ENCODE assay signal across 2 cellular contexts in the genomic region with DNA sequence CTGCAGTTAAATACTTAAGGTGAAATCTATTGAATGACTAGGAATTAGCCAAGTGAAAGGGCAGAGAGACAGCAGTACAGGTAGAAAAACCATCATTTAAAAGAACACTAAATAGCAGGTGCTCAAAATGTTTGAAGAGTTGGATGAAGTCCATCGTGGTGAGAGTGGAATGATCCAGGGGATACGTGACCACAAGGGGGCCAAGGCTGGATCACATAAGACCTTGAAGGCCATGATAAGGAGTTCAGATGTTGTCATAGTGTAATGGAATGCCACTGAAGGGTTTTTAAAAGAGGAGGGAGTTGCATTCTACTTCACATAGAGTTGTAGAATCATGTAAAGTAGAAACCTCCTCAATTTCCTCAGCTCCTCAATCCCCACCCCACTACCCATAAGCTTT.
TF ChIP-seq lines count a peak whose summit lies in the region.

No MANE protein-coding gene starts in this region.

TF ChIP-seq in SK-N-SH, 30 proteins besides CTCF, POLR2A, EP300 and RAD21 (continued from another document):
- TF ChIP-seq, protein P1, sequence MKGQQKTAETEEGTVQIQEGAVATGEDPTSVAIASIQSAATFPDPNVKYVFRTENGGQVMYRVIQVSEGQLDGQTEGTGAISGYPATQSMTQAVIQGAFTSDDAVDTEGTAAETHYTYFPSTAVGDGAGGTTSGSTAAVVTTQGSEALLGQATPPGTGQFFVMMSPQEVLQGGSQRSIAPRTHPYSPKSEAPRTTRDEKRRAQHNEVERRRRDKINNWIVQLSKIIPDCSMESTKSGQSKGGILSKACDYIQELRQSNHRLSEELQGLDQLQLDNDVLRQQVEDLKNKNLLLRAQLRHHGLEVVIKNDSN (IDR thresholded peaks at IDR 0.05; ENCODE audit: borderline replicate concordance, low read depth) = no peak
- TF ChIP-seq, protein P2, sequence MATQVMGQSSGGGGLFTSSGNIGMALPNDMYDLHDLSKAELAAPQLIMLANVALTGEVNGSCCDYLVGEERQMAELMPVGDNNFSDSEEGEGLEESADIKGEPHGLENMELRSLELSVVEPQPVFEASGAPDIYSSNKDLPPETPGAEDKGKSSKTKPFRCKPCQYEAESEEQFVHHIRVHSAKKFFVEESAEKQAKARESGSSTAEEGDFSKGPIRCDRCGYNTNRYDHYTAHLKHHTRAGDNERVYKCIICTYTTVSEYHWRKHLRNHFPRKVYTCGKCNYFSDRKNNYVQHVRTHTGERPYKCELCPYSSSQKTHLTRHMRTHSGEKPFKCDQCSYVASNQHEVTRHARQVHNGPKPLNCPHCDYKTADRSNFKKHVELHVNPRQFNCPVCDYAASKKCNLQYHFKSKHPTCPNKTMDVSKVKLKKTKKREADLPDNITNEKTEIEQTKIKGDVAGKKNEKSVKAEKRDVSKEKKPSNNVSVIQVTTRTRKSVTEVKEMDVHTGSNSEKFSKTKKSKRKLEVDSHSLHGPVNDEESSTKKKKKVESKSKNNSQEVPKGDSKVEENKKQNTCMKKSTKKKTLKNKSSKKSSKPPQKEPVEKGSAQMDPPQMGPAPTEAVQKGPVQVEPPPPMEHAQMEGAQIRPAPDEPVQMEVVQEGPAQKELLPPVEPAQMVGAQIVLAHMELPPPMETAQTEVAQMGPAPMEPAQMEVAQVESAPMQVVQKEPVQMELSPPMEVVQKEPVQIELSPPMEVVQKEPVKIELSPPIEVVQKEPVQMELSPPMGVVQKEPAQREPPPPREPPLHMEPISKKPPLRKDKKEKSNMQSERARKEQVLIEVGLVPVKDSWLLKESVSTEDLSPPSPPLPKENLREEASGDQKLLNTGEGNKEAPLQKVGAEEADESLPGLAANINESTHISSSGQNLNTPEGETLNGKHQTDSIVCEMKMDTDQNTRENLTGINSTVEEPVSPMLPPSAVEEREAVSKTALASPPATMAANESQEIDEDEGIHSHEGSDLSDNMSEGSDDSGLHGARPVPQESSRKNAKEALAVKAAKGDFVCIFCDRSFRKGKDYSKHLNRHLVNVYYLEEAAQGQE (IDR thresholded peaks at IDR 0.05; ENCODE audit: low read depth, low read length) = no peak
- no peak for TF ChIP-seq FOSL2 (IDR thresholded peaks at IDR 0.05; ENCODE audit: borderline replicate concordance, low read depth)
- TF ChIP-seq, protein P3, sequence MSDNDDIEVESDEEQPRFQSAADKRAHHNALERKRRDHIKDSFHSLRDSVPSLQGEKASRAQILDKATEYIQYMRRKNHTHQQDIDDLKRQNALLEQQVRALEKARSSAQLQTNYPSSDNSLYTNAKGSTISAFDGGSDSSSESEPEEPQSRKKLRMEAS (IDR thresholded peaks at IDR 0.05; ENCODE audit: low read depth) = no peak
- TF ChIP-seq CHD2 (IDR thresholded peaks at IDR 0.05; ENCODE audit: low read length, partially characterized antibody) = no peak
- TF ChIP-seq SMC3 (IDR thresholded peaks at IDR 0.05; ENCODE audit: low read depth, low read length) = no peak
- TF ChIP-seq MEF2A (IDR thresholded peaks at IDR 0.05; ENCODE audit: borderline replicate concordance, low read depth) = no peak
- TF ChIP-seq TEAD4 (IDR thresholded peaks at IDR 0.05; ENCODE audit: borderline replicate concordance, insufficient read depth) = no peak
- no peak for TF ChIP-seq RFX5 (IDR thresholded peaks at IDR 0.05; ENCODE audit: low read length)
- no peak for TF ChIP-seq TAF1 (IDR thresholded peaks at IDR 0.05; ENCODE audit: borderline replicate concordance, low read depth, low read length)
- TF ChIP-seq, protein P4, sequence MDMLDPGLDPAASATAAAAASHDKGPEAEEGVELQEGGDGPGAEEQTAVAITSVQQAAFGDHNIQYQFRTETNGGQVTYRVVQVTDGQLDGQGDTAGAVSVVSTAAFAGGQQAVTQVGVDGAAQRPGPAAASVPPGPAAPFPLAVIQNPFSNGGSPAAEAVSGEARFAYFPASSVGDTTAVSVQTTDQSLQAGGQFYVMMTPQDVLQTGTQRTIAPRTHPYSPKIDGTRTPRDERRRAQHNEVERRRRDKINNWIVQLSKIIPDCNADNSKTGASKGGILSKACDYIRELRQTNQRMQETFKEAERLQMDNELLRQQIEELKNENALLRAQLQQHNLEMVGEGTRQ (IDR thresholded peaks at IDR 0.05; ENCODE audit: borderline replicate concordance, low read depth, low read length) = no peak
- no peak for TF ChIP-seq FOXM1 (IDR thresholded peaks at IDR 0.05; ENCODE audit: low read depth)
- no peak for TF ChIP-seq NFIC (IDR thresholded peaks at IDR 0.05; ENCODE audit: borderline replicate concordance)
- no peak for TF ChIP-seq SIN3A (IDR thresholded peaks at IDR 0.05; ENCODE audit: borderline replicate concordance, low read depth, low read length)
- TF ChIP-seq MXI1 (IDR thresholded peaks at IDR 0.05; ENCODE audit: low read depth, low read length) = no peak
- no peak for TF ChIP-seq NRF1 (IDR thresholded peaks at IDR 0.05; ENCODE audit: low read depth, low read length)

TF ChIP-seq in SK-N-SH treated with all-trans-retinoic acid at 6 μM for 48 hours, 23 proteins besides CTCF, POLR2A, EP300 and RAD21 (continued from another document):
- TF ChIP-seq, protein P5, sequence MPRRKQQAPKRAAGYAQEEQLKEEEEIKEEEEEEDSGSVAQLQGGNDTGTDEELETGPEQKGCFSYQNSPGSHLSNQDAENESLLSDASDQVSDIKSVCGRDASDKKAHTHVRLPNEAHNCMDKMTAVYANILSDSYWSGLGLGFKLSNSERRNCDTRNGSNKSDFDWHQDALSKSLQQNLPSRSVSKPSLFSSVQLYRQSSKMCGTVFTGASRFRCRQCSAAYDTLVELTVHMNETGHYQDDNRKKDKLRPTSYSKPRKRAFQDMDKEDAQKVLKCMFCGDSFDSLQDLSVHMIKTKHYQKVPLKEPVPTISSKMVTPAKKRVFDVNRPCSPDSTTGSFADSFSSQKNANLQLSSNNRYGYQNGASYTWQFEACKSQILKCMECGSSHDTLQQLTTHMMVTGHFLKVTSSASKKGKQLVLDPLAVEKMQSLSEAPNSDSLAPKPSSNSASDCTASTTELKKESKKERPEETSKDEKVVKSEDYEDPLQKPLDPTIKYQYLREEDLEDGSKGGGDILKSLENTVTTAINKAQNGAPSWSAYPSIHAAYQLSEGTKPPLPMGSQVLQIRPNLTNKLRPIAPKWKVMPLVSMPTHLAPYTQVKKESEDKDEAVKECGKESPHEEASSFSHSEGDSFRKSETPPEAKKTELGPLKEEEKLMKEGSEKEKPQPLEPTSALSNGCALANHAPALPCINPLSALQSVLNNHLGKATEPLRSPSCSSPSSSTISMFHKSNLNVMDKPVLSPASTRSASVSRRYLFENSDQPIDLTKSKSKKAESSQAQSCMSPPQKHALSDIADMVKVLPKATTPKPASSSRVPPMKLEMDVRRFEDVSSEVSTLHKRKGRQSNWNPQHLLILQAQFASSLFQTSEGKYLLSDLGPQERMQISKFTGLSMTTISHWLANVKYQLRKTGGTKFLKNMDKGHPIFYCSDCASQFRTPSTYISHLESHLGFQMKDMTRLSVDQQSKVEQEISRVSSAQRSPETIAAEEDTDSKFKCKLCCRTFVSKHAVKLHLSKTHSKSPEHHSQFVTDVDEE (CRISPR knock-in tag; IDR thresholded peaks at IDR 0.05) = no peak
- TF ChIP-seq RARB (CRISPR knock-in tag; IDR thresholded peaks at IDR 0.05) (no peak), ZC3H10 (CRISPR knock-in tag; IDR thresholded peaks at IDR 0.05) (no peak), BACH2 (CRISPR knock-in tag; IDR thresholded peaks at IDR 0.05; ENCODE audit: borderline replicate concordance) (no peak), ARNTL (CRISPR knock-in tag; IDR thresholded peaks at IDR 0.05; ENCODE audit: borderline replicate concordance, low read depth) (no peak), ZFP3 (CRISPR knock-in tag; IDR thresholded peaks at IDR 0.05) (no peak), ZNF8 (CRISPR knock-in tag; IDR thresholded peaks at IDR 0.05) (no peak)
- TF ChIP-seq, protein P6, sequence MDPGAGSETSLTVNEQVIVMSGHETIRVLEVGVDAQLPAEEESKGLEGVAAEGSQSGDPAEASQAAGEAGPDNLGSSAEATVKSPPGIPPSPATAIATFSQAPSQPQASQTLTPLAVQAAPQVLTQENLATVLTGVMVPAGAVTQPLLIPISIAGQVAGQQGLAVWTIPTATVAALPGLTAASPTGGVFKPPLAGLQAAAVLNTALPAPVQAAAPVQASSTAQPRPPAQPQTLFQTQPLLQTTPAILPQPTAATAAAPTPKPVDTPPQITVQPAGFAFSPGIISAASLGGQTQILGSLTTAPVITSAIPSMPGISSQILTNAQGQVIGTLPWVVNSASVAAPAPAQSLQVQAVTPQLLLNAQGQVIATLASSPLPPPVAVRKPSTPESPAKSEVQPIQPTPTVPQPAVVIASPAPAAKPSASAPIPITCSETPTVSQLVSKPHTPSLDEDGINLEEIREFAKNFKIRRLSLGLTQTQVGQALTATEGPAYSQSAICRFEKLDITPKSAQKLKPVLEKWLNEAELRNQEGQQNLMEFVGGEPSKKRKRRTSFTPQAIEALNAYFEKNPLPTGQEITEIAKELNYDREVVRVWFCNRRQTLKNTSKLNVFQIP (CRISPR knock-in tag; IDR thresholded peaks at IDR 0.05; ENCODE audit: borderline replicate concordance, low read depth) = no peak
